In genomic region chr7:4694653-4695335, GRCh38 we compare ENCODE assay signal across 13 cellular contexts. TPM values are rescaled to one million over a fixed set of nuclear protein-coding genes. Genes with fewer than 3 reads are reported as not detected.
DNase-seq lines count a peak whose midpoint lies in the region; ATAC-seq and TF ChIP-seq lines count a peak whose summit lies in the region.
"Had no signal": no experiment of that assay in that cellular context is flagged by ENCODE, and none has a peak within 500 bp of the region (broad histone marks: within the 10 kb centered on the region; RNA-seq: fewer than 3 reads in every experiment).

No MANE protein-coding gene starts in this region.

- intact Hi-C loops in Right ventricle myocardium superior (cut with DNase I), result no loop called here
- intact Hi-C loops in thyroid gland (cut with DNase I), result no loop called here

- TF ChIP-seq CTCF in AG09309 (IDR thresholded peaks at IDR 0.05; ENCODE audit: control insufficient read depth, insufficient read depth, low read depth, low read length, missing control alignments) (no peak), progenitor cell of endocrine pancreas (IDR thresholded peaks at IDR 0.05; ENCODE audit: unreplicated experiment) (no peak), thyroid gland (IDR thresholded peaks at IDR 0.05) (no peak)

- H3K4me3 ChIP-seq in AG09309 (ENCODE audit: control insufficient read depth, low read depth, low read length) (no peak overlapping the region), thyroid gland (replicated peaks in 1 of 3) (no peak overlapping the region)
- H3K4me3 ChIP-seq: HAP-1 had no signal

- no peak for TF ChIP-seq POLR2A in thyroid gland (IDR thresholded peaks at IDR 0.05)

- no peaks in the 10 kb centered on the region for H3K27me3 ChIP-seq in thyroid gland

- peaks cover 28% of the 10 kb centered on the region for H3K4me1 Mint-ChIP-seq in progenitor cell of endocrine pancreas (ENCODE audit: low read depth)

- H3K9me3 ChIP-seq in thyroid gland, result no peaks in the 10 kb centered on the region
- H3K9me3 ChIP-seq: HAP-1 had no signal

- no peaks in the 10 kb centered on the region for H3K9me3 Mint-ChIP-seq in progenitor cell of endocrine pancreas (ENCODE audit: low read depth)

- no peak overlapping the region for H3K4me3 Mint-ChIP-seq in progenitor cell of endocrine pancreas (ENCODE audit: low read depth)

- 83 to 91% methylated on average over 12 to 15 of the region's 15 CpGs for WGBS in thyroid gland, 2 donors

- peak overlapping the region in 1 of 3 donors; percentile 46 for H3K27ac ChIP-seq in thyroid gland
- H3K27ac ChIP-seq: C4-2B, HL-60 had no signal

- ATAC-seq in Right ventricle myocardium superior (ENCODE audit: poor library complexity) (peak; percentile 74), GM19467 (IDR thresholded peaks at IDR 0.05; ENCODE audit: unreplicated experiment) (no peak), GM21367 (IDR thresholded peaks at IDR 0.05; ENCODE audit: unreplicated experiment) (no peak)

- DNase-seq in AG09309 (ENCODE audit: low read depth) (peak; percentile 45), T1000 (lab: John Stamatoyannopoulos, UW) (peak; percentile 21), Right ventricle myocardium superior (peak; percentile 72), progenitor cell of endocrine pancreas (ENCODE audit: low spot score, unreplicated experiment) (no peak), thyroid gland (no peak), NCI-H2029 treated with DMSO at 0.1 percent for 48 hours (lab: John Stamatoyannopoulos, UW) (no peak)
- DNase-seq: NCI-H2081; stimulated activated CD4-positive, alpha-beta T cell treated with anti-CD3 and anti-CD28 coated beads, Interleukin-15, amount 100 ng/mL, for 24 hours had no signal

- no peaks in the 10 kb centered on the region for H3K36me3 ChIP-seq in thyroid gland

- peaks cover under 1 to 21% of the 10 kb centered on the region in 2 donors for H3K4me1 ChIP-seq in thyroid gland

- no peaks in the 10 kb centered on the region for H3K36me3 Mint-ChIP-seq in progenitor cell of endocrine pancreas (ENCODE audit: insufficient read depth)

- H3K27ac Mint-ChIP-seq in progenitor cell of endocrine pancreas, result peak overlapping the region; percentile 88

- no peaks in the 10 kb centered on the region for H3K27me3 Mint-ChIP-seq in progenitor cell of endocrine pancreas

RNA-seq across cellular contexts. Expression of gene FOXK1, which starts 12.7 kb away (rescaled TPM):
- total RNA-seq in Right ventricle myocardium superior (16.8 TPM), progenitor cell of endocrine pancreas (47.6 and 47.8 TPM in 2 replicates), thyroid gland (10 to 100 TPM; 15.0 to 33.0 (median 20.7) TPM)

Comparison
In these comparisons a context has a peak if more than half of its experiments do, and no peak if none do; other contexts are left out.
1. DNase-seq: peak in AG09309 (single experiment), T1000 (single experiment) and Right ventricle myocardium superior (single experiment); none in progenitor cell of endocrine pancreas (single experiment), thyroid gland (0 of 2) and NCI-H2029 treated with DMSO at 0.1 percent for 48 hours (single experiment).